In genomic region chr5:90530736-90531487, GRCh38 we compare ENCODE assay signal across 9 cellular contexts. TPM values are rescaled to one million over a fixed set of nuclear protein-coding genes. Genes with fewer than 3 reads are reported as not detected.
DNase-seq lines count a peak whose midpoint lies in the region; ATAC-seq and TF ChIP-seq lines count a peak whose summit lies in the region.
"Had no signal": no experiment of that assay in that cellular context is flagged by ENCODE, and none has a peak within 500 bp of the region (broad histone marks: within the 10 kb centered on the region; RNA-seq: fewer than 3 reads in every experiment).

No MANE protein-coding gene starts in this region.

- TF ChIP-seq POLR2A in GM18505 (IDR thresholded peaks at IDR 0.05; ENCODE audit: borderline replicate concordance, extremely low read depth, insufficient read depth, insufficient read length): no peak

- H3K4me1 Mint-ChIP-seq in CD8-positive, alpha-beta T cell (ENCODE audit: low read depth): peaks cover 32% of the 10 kb centered on the region
- peaks cover 42% of the 10 kb centered on the region for H3K4me1 Mint-ChIP-seq in neural progenitor cell
- H3K4me1 Mint-ChIP-seq in endothelial cell (ENCODE audit: unreplicated experiment): peaks cover 21% of the 10 kb centered on the region
- peaks cover 30 to 42% of the 10 kb centered on the region in 2 donors for H3K4me1 Mint-ChIP-seq in immature natural killer cell

- CTCF ChIA-PET in CD8-positive, alpha-beta T cell (lab: Charles Lee): interaction anchor here (0.6 to 2.2 kb wide), 17 partner anchors 10 to 1803 kb away, joined by 3 to 59 read pairs (median 5); partner anchors contain the start of genes MBLAC2 and POLR3G
- CTCF ChIA-PET in mammary epithelial cell (lab: Charles Lee; ENCODE audit: low non-redundant PET): interaction anchor here (0.7 kb wide), 1 partner anchor 963 kb away, joined by 3 read pairs; no protein-coding TSS in a partner anchor

- H3K9me3 ChIP-seq in CD8-positive, alpha-beta T cell (ENCODE audit: low read length): no peaks in the 10 kb centered on the region
- no peaks in the 10 kb centered on the region for H3K9me3 ChIP-seq in Loucy (ENCODE audit: insufficient read depth, low read depth, low read length)
- no peaks in the 10 kb centered on the region for H3K9me3 ChIP-seq in mammary epithelial cell (replicated peaks; ENCODE audit: insufficient read depth, low read length)
- H3K9me3 ChIP-seq in neural progenitor cell (ENCODE audit: low read depth): no peaks in the 10 kb centered on the region

- no peaks in the 10 kb centered on the region for H3K9me2 ChIP-seq in Loucy (replicated peaks; ENCODE audit: low read depth, low read length)

- H3K79me2 ChIP-seq in Loucy (ENCODE audit: insufficient read depth, low read length): peaks cover 34% of the 10 kb centered on the region
- H3K79me2 ChIP-seq in mammary epithelial cell (ENCODE audit: insufficient read depth, low read length): peaks cover 35% of the 10 kb centered on the region
- peaks cover 28% of the 10 kb centered on the region for H3K79me2 ChIP-seq in neural progenitor cell (ENCODE audit: low read depth)

- in situ Hi-C loops in mammary epithelial cell (cut with MboI; ENCODE audit: low sequenced_read_pairs in 2 of 2): loop anchor here (10.0 to 25.0 kb wide), 2 partner anchors 94 to 96 kb away; no protein-coding TSS in a partner anchor

- H3K9ac ChIP-seq in Loucy (ENCODE audit: low read depth, low read length, poor library complexity, severe bottlenecking): no peak overlapping the region
- H3K9ac ChIP-seq in mammary epithelial cell (ENCODE audit: insufficient read depth, low read length): no peak overlapping the region
- H3K9ac ChIP-seq in neural progenitor cell: no peak overlapping the region

- peaks cover 19% of the 10 kb centered on the region for H3K27me3 Mint-ChIP-seq in CD8-positive, alpha-beta T cell (ENCODE audit: low read depth)
- no peaks in the 10 kb centered on the region for H3K27me3 Mint-ChIP-seq in neural progenitor cell (ENCODE audit: insufficient read depth, low read depth)
- H3K27me3 Mint-ChIP-seq in endothelial cell (ENCODE audit: unreplicated experiment): peaks cover 7% of the 10 kb centered on the region
- H3K27me3 Mint-ChIP-seq in immature natural killer cell (ENCODE audit: low read depth in 3 of 3): peaks cover 6 to 21% (median 18%) of the 10 kb centered on the region in 3 donors

- no TSS peak for BruUV-seq in mammary epithelial cell (replicated peaks; lab: Mats Ljungman, UMichigan)

- dilution Hi-C loops in mammary epithelial cell (cut with HindIII; ENCODE audit: low sequenced_read_pairs): no loop called here

- no peak overlapping the region for H3K27ac ChIP-seq in CD8-positive, alpha-beta T cell (ENCODE audit: low read depth, low read length)
- no peak overlapping the region for H3K27ac ChIP-seq in mammary epithelial cell (ENCODE audit: insufficient read depth, low read depth, low read length)
- no peak overlapping the region for H3K27ac ChIP-seq in neural progenitor cell

- 0 out of 2 replicates have a peak overlapping the region, but pooled peaks have one; percentile 93 for H2AFZ ChIP-seq in Loucy (ENCODE audit: low read length)
- no peak overlapping the region for H2AFZ ChIP-seq in mammary epithelial cell (ENCODE audit: low read depth, low read length)
- peak overlapping the region; percentile 98 for H2AFZ ChIP-seq in neural progenitor cell (replicated peaks)

- DNase-seq in CD8-positive, alpha-beta T cell: no peak
- DNase-seq in mammary epithelial cell: no peak
- no peak for DNase-seq in neural progenitor cell (ENCODE audit: low spot score)
- DNase-seq in endothelial cell (ENCODE audit: low spot score): no peak
- no peak for DNase-seq in immature natural killer cell

- peak overlapping the region; percentile 99 for H3K27ac Mint-ChIP-seq in CD8-positive, alpha-beta T cell
- no peak overlapping the region for H3K27ac Mint-ChIP-seq in neural progenitor cell
- no peak overlapping the region for H3K27ac Mint-ChIP-seq in endothelial cell (ENCODE audit: unreplicated experiment)
- H3K27ac Mint-ChIP-seq in immature natural killer cell: peak overlapping the region in 2 of 6 donors; percentile 51 to 99

- H3K4me3 ChIP-seq in CD8-positive, alpha-beta T cell (ENCODE audit: low read depth, low read length): no peak overlapping the region
- H3K4me3 ChIP-seq in Loucy (ENCODE audit: low read length, poor library complexity, severe bottlenecking): no peak overlapping the region
- H3K4me3 ChIP-seq in mammary epithelial cell (replicated peaks in 1 of 3; ENCODE audit: insufficient read depth in 1 of 3, low read depth in 2 of 3, low read length in 3 of 3): no peak overlapping the region
- peak overlapping the region; percentile 91 for H3K4me3 ChIP-seq in neural progenitor cell

- intact Hi-C loops in CD8-positive, alpha-beta T cell (cut with DNase I, micrococcal nuclease): loop anchor here (1.0 to 5.0 kb wide), 3 partner anchors 264 to 1802 kb away; no protein-coding TSS in a partner anchor
- intact Hi-C loops in mammary epithelial cell (cut with micrococcal nuclease): loop anchor here (1.0 to 10.0 kb wide), 3 partner anchors 57 to 126 kb away; partner anchors contain the start of genes CETN3, MBLAC2 and POLR3G

- POLR2A ChIA-PET in CD8-positive, alpha-beta T cell (lab: Charles Lee): interaction anchor here (0.9 to 3.6 kb wide), 4 partner anchors 10 to 850 kb away, joined by 3 to 29 read pairs (median 13); partner anchors contain the start of genes CETN3, MBLAC2 and POLR3G

- H3K27me3 ChIP-seq in CD8-positive, alpha-beta T cell (ENCODE audit: insufficient read depth, low read length): no peaks in the 10 kb centered on the region
- H3K27me3 ChIP-seq in Loucy (ENCODE audit: insufficient read depth, low read length, poor library complexity, severe bottlenecking): no peaks in the 10 kb centered on the region
- peaks cover 3% of the 10 kb centered on the region for H3K27me3 ChIP-seq in mammary epithelial cell (ENCODE audit: insufficient read depth, low read length)
- no peaks in the 10 kb centered on the region for H3K27me3 ChIP-seq in neural progenitor cell

- H3K4me2 ChIP-seq in Loucy (ENCODE audit: low read depth, low read length, poor library complexity, severe bottlenecking) (peak overlapping the region; percentile 75), mammary epithelial cell (ENCODE audit: insufficient read depth, low read depth, low read length) (peak overlapping the region; percentile 87), neural progenitor cell (peak overlapping the region; percentile 94)

- H4K20me1 ChIP-seq in Loucy (ENCODE audit: insufficient read depth, low read length, poor library complexity, severe bottlenecking): peaks cover 10% of the 10 kb centered on the region
- H4K20me1 ChIP-seq in mammary epithelial cell (ENCODE audit: insufficient read depth, low read length): no peaks in the 10 kb centered on the region
- H4K20me1 ChIP-seq in neural progenitor cell (ENCODE audit: low read depth): no peaks in the 10 kb centered on the region

- no peak overlapping the region for H3K4me3 Mint-ChIP-seq in CD8-positive, alpha-beta T cell
- peak overlapping the region; percentile 97 for H3K4me3 Mint-ChIP-seq in neural progenitor cell
- H3K4me3 Mint-ChIP-seq in endothelial cell (ENCODE audit: unreplicated experiment): no peak overlapping the region
- peak overlapping the region in 1 of 5 donors; percentile 99 for H3K4me3 Mint-ChIP-seq in immature natural killer cell

- peaks cover 21% of the 10 kb centered on the region for H3K36me3 Mint-ChIP-seq in CD8-positive, alpha-beta T cell
- peaks cover 2% of the 10 kb centered on the region for H3K36me3 Mint-ChIP-seq in neural progenitor cell
- peaks cover 4% of the 10 kb centered on the region for H3K36me3 Mint-ChIP-seq in endothelial cell (ENCODE audit: low read depth, unreplicated experiment)
- H3K36me3 Mint-ChIP-seq in immature natural killer cell: no peaks in the 10 kb centered on the region

- TF ChIP-seq CTCF in CD8-positive, alpha-beta T cell (IDR thresholded peaks at IDR 0.05): no peak
- TF ChIP-seq CTCF in Loucy (conservative IDR thresholded peaks at IDR 0.05; ENCODE audit: low read length) (no peak), mammary epithelial cell (conservative IDR thresholded peaks at IDR 0.05 in 1 of 2, IDR thresholded peaks at IDR 0.05 in 1 of 2; ENCODE audit: extremely low read depth in 1 of 2, insufficient read depth in 1 of 2, low read depth in 1 of 2, low read length in 2 of 2) (no peak), neural progenitor cell (IDR thresholded peaks at IDR 0.05) (no peak), endothelial cell (IDR thresholded peaks at IDR 0.05; ENCODE audit: unreplicated experiment) (no peak)

- H3K36me3 ChIP-seq in CD8-positive, alpha-beta T cell (ENCODE audit: insufficient read depth, low read length): no peaks in the 10 kb centered on the region
- H3K36me3 ChIP-seq in Loucy (ENCODE audit: insufficient read depth, low read length) (no peaks in the 10 kb centered on the region), mammary epithelial cell (ENCODE audit: insufficient read depth, low read length) (no peaks in the 10 kb centered on the region), neural progenitor cell (no peaks in the 10 kb centered on the region)

- ATAC-seq in CD8-positive, alpha-beta T cell: no peak
- ATAC-seq in GM18505 (IDR thresholded peaks at IDR 0.05; ENCODE audit: unreplicated experiment) (no peak), HG03025 (IDR thresholded peaks at IDR 0.05; ENCODE audit: low FRiP score, unreplicated experiment) (no peak)

- H3F3A ChIP-seq in Loucy (ENCODE audit: low read depth): no peaks in the 10 kb centered on the region
- H3F3A ChIP-seq in neural progenitor cell (ENCODE audit: low read depth): peaks cover 3% of the 10 kb centered on the region

- WGBS in mammary epithelial cell (ENCODE audit: low coverage, missing lambda C conversion rate): 30% methylated on average over 9 of the region's 9 CpGs

- peaks cover 27% of the 10 kb centered on the region for H3K4me1 ChIP-seq in CD8-positive, alpha-beta T cell (ENCODE audit: insufficient read depth, low read length)
- H3K4me1 ChIP-seq in Loucy (ENCODE audit: insufficient read depth, low read length, poor library complexity, severe bottlenecking) (peaks cover 8% of the 10 kb centered on the region), mammary epithelial cell (ENCODE audit: insufficient read depth, low read length) (peaks cover 18% of the 10 kb centered on the region), neural progenitor cell (peaks cover 4% of the 10 kb centered on the region)

- H3K9me3 Mint-ChIP-seq in CD8-positive, alpha-beta T cell: no peaks in the 10 kb centered on the region
- H3K9me3 Mint-ChIP-seq in neural progenitor cell (no peaks in the 10 kb centered on the region), endothelial cell (ENCODE audit: unreplicated experiment) (no peaks in the 10 kb centered on the region), immature natural killer cell (no peaks in the 10 kb centered on the region)
- H3K9me3 Mint-ChIP-seq: activated T-helper 1 cell treated with anti-CD3 and anti-CD28 coated beads, Interleukin-12 subunit alpha, Interleukin-12 subunit beta, Interleukin-2, Interleukin-4 antibody, amounts not matched to agents 30 ng/mL and 10 ng/mL and 1 ng/mL, durations not matched to agents 14 hours and 24 hours and 36 hours had no signal

RNA-seq across cellular contexts. Expression of gene LYSMD3, which starts 1.5 kb away (rescaled TPM):
- total RNA-seq in CD8-positive, alpha-beta T cell: 10 to 100 TPM; 25.8 to 30.9 TPM
- 10 to 100 TPM; 16.8 to 18.7 TPM for total RNA-seq in mammary epithelial cell
- 8.1 TPM for polyA plus RNA-seq in mammary epithelial cell
- polyA minus RNA-seq in mammary epithelial cell: 1.3 TPM
- 8.2 and 16.3 TPM in 2 replicates for total RNA-seq in neural progenitor cell (ENCODE audit: low replicate concordance)
- 15.6 TPM for total RNA-seq in endothelial cell (ENCODE audit: unreplicated experiment)
- 10 to 100 TPM in 1 of 3 donors, 1 to 10 TPM in 2; 6.5 to 11.7 (median 9.4) TPM for polyA plus RNA-seq in immature natural killer cell

RNA-seq across cellular contexts. Expression of gene ADGRV1, which starts 27.7 kb away (rescaled TPM):
- under 1 TPM; 0.50 to 0.71 TPM for total RNA-seq in CD8-positive, alpha-beta T cell
- total RNA-seq in mammary epithelial cell: under 1 TPM; 0.07 to 0.50 TPM
- 0.02 TPM for polyA plus RNA-seq in mammary epithelial cell
- not detected for polyA minus RNA-seq in mammary epithelial cell
- total RNA-seq in neural progenitor cell (ENCODE audit: low replicate concordance): 127 and 151 TPM in 2 replicates
- 23.1 TPM for total RNA-seq in endothelial cell (ENCODE audit: unreplicated experiment)
- under 1 TPM in 1 of 3 donors, not detected in 2; 0.43 TPM for polyA plus RNA-seq in immature natural killer cell

RNA-seq across cellular contexts. Expression of gene POLR3G, which starts 56.2 kb away (rescaled TPM):
- 1 to 10 TPM in 1 of 2 experiments, under 1 TPM in 1; 0.69 to 1.0 TPM for total RNA-seq in CD8-positive, alpha-beta T cell
- 1 to 10 TPM; 6.5 to 9.9 TPM for total RNA-seq in mammary epithelial cell
- 14.4 TPM for polyA plus RNA-seq in mammary epithelial cell
- 29.3 TPM for polyA minus RNA-seq in mammary epithelial cell
- total RNA-seq in neural progenitor cell (ENCODE audit: low replicate concordance): 4.4 and 8.4 TPM in 2 replicates
- total RNA-seq in endothelial cell (ENCODE audit: unreplicated experiment): 5.9 TPM
- 1 to 10 TPM; 1.5 to 3.5 (median 1.6) TPM for polyA plus RNA-seq in immature natural killer cell

RNA-seq across cellular contexts. Expression of gene MBLAC2, which starts 56.3 kb away (rescaled TPM):
- total RNA-seq in CD8-positive, alpha-beta T cell: 1 to 10 TPM; 2.8 to 3.2 TPM
- total RNA-seq in mammary epithelial cell (1 to 10 TPM; 7.8 to 8.0 TPM), neural progenitor cell (ENCODE audit: low replicate concordance) (5.1 and 5.7 TPM in 2 replicates), endothelial cell (ENCODE audit: unreplicated experiment) (3.8 TPM)
- polyA plus RNA-seq in mammary epithelial cell (2.3 TPM), immature natural killer cell (1 to 10 TPM; 2.2 to 3.1 (median 2.9) TPM)
- polyA minus RNA-seq in mammary epithelial cell: 1.8 TPM

Comparison
In these comparisons a context has a peak if more than half of its experiments do, and no peak if none do; other contexts are left out.
1. RNA of gene ADGRV1, which starts 27.7 kb away (total RNA-seq): 127 to 151 TPM in neural progenitor cell and 23.1 TPM in endothelial cell (single experiment); 0.50 to 0.71 TPM in CD8-positive, alpha-beta T cell and 0.07 to 0.50 TPM in mammary epithelial cell; every median in the first group is over 10 times any median in the second.
2. Peak in every context shown above with its lines, with median percentiles within 50 percentile points of each other: H3K4me2 ChIP-seq.